20 cellular contexts compared by ENCODE assay signal in the genomic region with DNA sequence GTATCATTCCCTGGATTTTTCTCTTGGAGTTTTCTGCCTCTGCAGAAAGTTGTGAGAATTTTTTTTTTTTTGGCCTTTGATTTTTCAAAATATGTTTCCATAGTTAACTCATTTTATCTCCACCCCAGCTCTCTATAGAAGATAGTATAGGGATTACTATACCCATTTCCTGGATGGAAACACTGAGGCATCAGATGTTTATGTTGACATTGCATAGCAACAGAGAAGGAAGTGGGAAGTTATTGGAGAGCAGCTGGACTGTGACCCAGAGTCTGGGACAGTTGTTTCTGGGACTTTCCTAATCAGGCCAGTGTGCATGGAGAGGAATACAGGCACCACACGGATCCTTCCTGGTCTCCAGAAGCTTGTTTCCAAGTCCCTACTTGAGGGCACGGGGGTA.
"Had no signal": no experiment of that assay in that cellular context is flagged by ENCODE, and none has a peak within 500 bp of the region (broad histone marks: within the 10 kb centered on the region; RNA-seq: fewer than 3 reads in every experiment).

No MANE protein-coding gene starts in this region.

- H3K4me1 ChIP-seq: psoas muscle, upper lobe of left lung had no signal

- H3K4me1 Mint-ChIP-seq: naive B cell had no signal

- H3K27ac Mint-ChIP-seq: effector memory CD8-positive, alpha-beta T cell; naive B cell had no signal

- H3K9me3 Mint-ChIP-seq: effector memory CD8-positive, alpha-beta T cell had no signal

- H3K27ac ChIP-seq: epithelial cell of prostate, ovary, psoas muscle, thoracic aorta, upper lobe of left lung had no signal

- H3K4me3 ChIP-seq: ovary, psoas muscle, thoracic aorta, upper lobe of left lung had no signal

- DNase-seq: activated CD4-positive, alpha-beta T cell treated with anti-CD3 and anti-CD28 coated beads for 4 hours; activated CD8-positive, alpha-beta memory T cell treated with anti-CD3 and anti-CD28 coated beads, Interleukin-2, amount 50 U/mL, for 4 hours; activated effector memory CD4-positive, alpha-beta T cell treated with Interleukin-2 at 50 U/mL for 16 hours; activated naive CD4-positive, alpha-beta T cell treated with anti-CD3 and anti-CD28 coated beads, Interleukin-2, amount 50 U/mL, for 16 hours; activated T-cell treated with anti-CD3 and anti-CD28 coated beads, Interleukin-2, amount 50 U/mL, for 4 hours; cerebellar nuclear complex; cortex of kidney; effector memory CD8-positive, alpha-beta T cell; foreskin fibroblast; left cardiac atrium; naive B cell; ovary; psoas muscle; stimulated activated CD4-positive, alpha-beta T cell treated with anti-CD3 and anti-CD28 coated beads, Interleukin-15, amount 100 ng/mL, for 24 hours; stimulated activated CD4-positive, alpha-beta T cell treated with anti-CD3 and anti-CD28 coated beads, Interleukin-2, amount 100 ng/mL, for 48 hours; SW 1271; upper lobe of left lung had no signal

- H3K27me3 ChIP-seq: ovary, upper lobe of left lung had no signal

- H3K4me3 Mint-ChIP-seq: activated T-cell treated with anti-CD3 and anti-CD28 coated beads, Interleukin-2, amount 50 U/mL, for 4 hours; effector memory CD8-positive, alpha-beta T cell; naive B cell had no signal

- H3K36me3 ChIP-seq: ovary, thoracic aorta, upper lobe of left lung had no signal

- ATAC-seq: activated T-cell treated with anti-CD3 and anti-CD28 coated beads, Interleukin-2, amount 50 U/mL, for 4 hours; effector memory CD8-positive, alpha-beta T cell; psoas muscle; right cardiac atrium had no signal

- H3K9me3 ChIP-seq: ovary, psoas muscle, thoracic aorta, upper lobe of left lung had no signal
